ENCODE assay signal across 9 cellular contexts in genomic region chr16:22898874-22899348, GRCh38.
DNase-seq lines count a peak whose midpoint lies in the region; ATAC-seq, FAIRE-seq and TF ChIP-seq lines count a peak whose summit lies in the region.
"Had no signal": no experiment of that assay in that cellular context is flagged by ENCODE, and none has a peak within 500 bp of the region (broad histone marks: within the 10 kb centered on the region; RNA-seq: fewer than 3 reads in every experiment).

No MANE protein-coding gene starts in this region.

- TF ChIP-seq CTCF in GM06990 (IDR thresholded peaks at IDR 0.05; ENCODE audit: insufficient read depth, low read length, poor library complexity, severe bottlenecking): peak; percentile 75
- TF ChIP-seq CTCF in NB4 (IDR thresholded peaks at IDR 0.05; ENCODE audit: low read depth, low read length): peak; percentile 88
- peak; percentile 73 for TF ChIP-seq CTCF in cardiac fibroblast (IDR thresholded peaks at IDR 0.05; ENCODE audit: low read depth, low read length)
- peak; percentile 74 for TF ChIP-seq CTCF in kidney (IDR thresholded peaks at IDR 0.05; ENCODE audit: borderline replicate concordance, extremely low read depth, insufficient read depth)

- intact Hi-C loops in kidney (cut with DNase I): no loop called here

- no peaks in the 10 kb centered on the region; the same call in 1 of the 2 replicates for H3K27me3 ChIP-seq in GM06990 (replicated peaks; ENCODE audit: control insufficient read depth, insufficient read depth, low read length)

- H3K36me3 ChIP-seq in GM06990 (ENCODE audit: control insufficient read depth, insufficient read depth, low read length) (no peaks in the 10 kb centered on the region), kidney (ENCODE audit: control insufficient read depth in 1 of 2, insufficient read depth in 2 of 2, low read length in 2 of 2) (no peaks in the 10 kb centered on the region)

- FAIRE-seq in kidney (lab: Jason Lieb, UNC): no peak

- no peaks in the 10 kb centered on the region for H3K9me3 Mint-ChIP-seq in T-helper 2 cell treated with Interferon-gamma antibody and Interleukin-4, amounts not matched to agents 5 μg/mL and 100 μg/mL, for 36 hours
- H3K9me3 Mint-ChIP-seq: dendritic cell treated with granulocyte-macrophage colony-stimulating factor and Interleukin-4, amounts not matched to agents 40 ng/mL and 50 ng/mL, for 4 days had no signal

- ATAC-seq in HG03457 (IDR thresholded peaks at IDR 0.05; ENCODE audit: unreplicated experiment): no peak
- no peak for ATAC-seq in HG02642 (IDR thresholded peaks at IDR 0.05; ENCODE audit: poor library complexity, unreplicated experiment)

- no peak for TF ChIP-seq POLR2A in NB4 (IDR thresholded peaks at IDR 0.05; ENCODE audit: extremely low read depth, insufficient read length)

- H3K4me3 ChIP-seq in GM06990 (replicated peaks; ENCODE audit: low read depth, low read length): no peak overlapping the region
- H3K4me3 ChIP-seq in NB4 (ENCODE audit: low read depth, low read length): no peak overlapping the region
- no peak overlapping the region for H3K4me3 ChIP-seq in cardiac fibroblast (replicated peaks in 1 of 2; ENCODE audit: low read depth in 2 of 2, low read length in 2 of 2)
- H3K4me3 ChIP-seq in kidney (ENCODE audit: low read length in 2 of 2): no peak overlapping the region

- H3K27ac Mint-ChIP-seq in T-helper 2 cell treated with Interferon-gamma antibody and Interleukin-4, amounts not matched to agents 5 μg/mL and 100 μg/mL, for 36 hours: no peak overlapping the region
- H3K27ac Mint-ChIP-seq: dendritic cell treated with granulocyte-macrophage colony-stimulating factor and Interleukin-4, amounts not matched to agents 40 ng/mL and 50 ng/mL, for 4 days had no signal

- H3K4me1 ChIP-seq in kidney (ENCODE audit: control insufficient read depth in 1 of 2, insufficient read depth in 1 of 2, low read depth in 1 of 2, low read length in 2 of 2): no peaks in the 10 kb centered on the region

- H3K4me1 Mint-ChIP-seq in T-helper 2 cell treated with Interferon-gamma antibody and Interleukin-4, amounts not matched to agents 5 μg/mL and 100 μg/mL, for 36 hours (ENCODE audit: low read depth): no peaks in the 10 kb centered on the region

- no peaks in the 10 kb centered on the region for H3K9me3 ChIP-seq in kidney (ENCODE audit: control insufficient read depth in 1 of 2, low read length in 2 of 2)

- no peak overlapping the region for H3K27ac ChIP-seq in kidney (ENCODE audit: low read depth in 2 of 2, low read length in 2 of 2)

- DNase-seq in GM06990 (ENCODE audit: extremely low read depth, insufficient read length) (no peak), NB4 (ENCODE audit: low read depth) (peak; percentile 84), cardiac fibroblast (ENCODE audit: low read depth in 2 of 2) (peak; percentile 70 to 81), kidney (no peak)
- peak; percentile 44 for DNase-seq in T-helper 2 cell treated with Interferon-gamma antibody and Interleukin-4, amounts not matched to agents 5 μg/mL and 100 μg/mL, for 36 hours (ENCODE audit: low spot score)
- peak; percentile 50 for DNase-seq in stimulated activated CD4-positive, alpha-beta T cell treated with anti-CD3 and anti-CD28 coated beads, Interleukin-1b, Interleukin-23, amount 100 ng/mL, for 48 hours

- H3K27me3 Mint-ChIP-seq in T-helper 2 cell treated with Interferon-gamma antibody and Interleukin-4, amounts not matched to agents 5 μg/mL and 100 μg/mL, for 36 hours (ENCODE audit: low read depth): peaks cover 8% of the 10 kb centered on the region

- no peaks in the 10 kb centered on the region for H3K36me3 Mint-ChIP-seq in T-helper 2 cell treated with Interferon-gamma antibody and Interleukin-4, amounts not matched to agents 5 μg/mL and 100 μg/mL, for 36 hours (ENCODE audit: low read depth)

- H3K9ac ChIP-seq in kidney (ENCODE audit: low read length in 2 of 2): no peak overlapping the region

- no peak overlapping the region for H3K4me3 Mint-ChIP-seq in T-helper 2 cell treated with Interferon-gamma antibody and Interleukin-4, amounts not matched to agents 5 μg/mL and 100 μg/mL, for 36 hours
- H3K4me3 Mint-ChIP-seq: dendritic cell treated with granulocyte-macrophage colony-stimulating factor and Interleukin-4, amounts not matched to agents 40 ng/mL and 50 ng/mL, for 4 days had no signal

Comparison
In these comparisons a context has a peak if more than half of its experiments do, and no peak if none do; other contexts are left out.
1. DNase-seq: peak in NB4 (single experiment), T-helper 2 cell treated with Interferon-gamma antibody and Interleukin-4, amounts not matched to agents 5 μg/mL and 100 μg/mL, for 36 hours (single experiment), cardiac fibroblast (2 of 2) and stimulated activated CD4-positive, alpha-beta T cell treated with anti-CD3 and anti-CD28 coated beads, Interleukin-1b, Interleukin-23, amount 100 ng/mL, for 48 hours (single experiment); none in GM06990 (single experiment) and kidney (single experiment).
2. Peak in every context shown above with its lines, with median percentiles within 50 percentile points of each other: CTCF ChIP-seq.